22 cellular contexts compared by ENCODE assay signal in the genomic region with DNA sequence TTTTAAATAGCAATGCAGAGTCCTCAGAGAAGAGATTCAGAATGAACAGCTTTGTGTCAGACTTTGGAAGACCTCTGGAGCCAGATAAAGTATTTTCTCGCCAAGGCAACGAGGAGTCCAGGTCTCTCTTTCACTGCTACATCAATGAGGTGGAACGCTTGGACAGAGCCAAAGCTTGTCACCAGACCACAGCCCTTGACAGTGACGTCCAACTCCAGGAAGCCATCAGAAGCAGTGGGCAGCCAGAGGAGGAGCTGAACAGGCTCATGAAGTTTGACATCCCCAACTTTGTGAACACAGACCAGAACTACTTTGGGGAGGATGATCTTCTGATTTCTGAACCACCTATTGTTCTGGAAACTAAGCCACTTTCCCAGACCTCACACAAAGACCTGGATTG. TPM values are rescaled to one million over a fixed set of nuclear protein-coding genes. Genes with fewer than 3 reads are reported as not detected.
DNase-seq lines count a peak whose midpoint lies in the region; ATAC-seq lines count a peak whose summit lies in the region.
"Had no signal": no experiment of that assay in that cellular context is flagged by ENCODE, and none has a peak within 500 bp of the region (broad histone marks: within the 10 kb centered on the region; RNA-seq: fewer than 3 reads in every experiment).

No MANE protein-coding gene starts in this region.

- no peaks in the 10 kb centered on the region for H3K9me3 Mint-ChIP-seq in activated CD4-positive, alpha-beta T cell treated with anti-CD3 and anti-CD28 coated beads for 36 hours (ENCODE audit: low read depth)
- H3K9me3 Mint-ChIP-seq: CD8-positive, alpha-beta memory T cell had no signal

- no peak overlapping the region for H3K4me3 ChIP-seq in right cardiac atrium (ENCODE audit: low read length)
- H3K4me3 ChIP-seq in aorta (ENCODE audit: low read length in 2 of 2), result no peak overlapping the region
- H3K4me3 ChIP-seq: A549; BLaER1 treated with 17β-estradiol and CSF1 and Interleukin-3, amounts not matched to agents 10 nM and 100 nM; GM23248; HAP-1 had no signal

- DNase-seq in right cardiac atrium (peak in 2 of 3 donors; percentile 14 to 67), Right ventricle myocardium inferior (ENCODE audit: missing footprints) (no peak), left kidney (ENCODE audit: low read depth, low spot score) (peak; percentile 18), sciatic nerve (ENCODE audit: low spot score) (no peak), aorta (no peak)
- DNase-seq in activated CD4-positive, alpha-beta T cell treated with anti-CD3 and anti-CD28 coated beads for 36 hours, result no peak
- DNase-seq in activated effector memory CD4-positive, alpha-beta T cell treated with Interleukin-2 at 50 U/mL for 16 hours, result no peak
- DNase-seq: 8988T; ACHN; AML-193; BE2C; CD4-positive, alpha-beta T cell; CD8-positive, alpha-beta memory T cell; DMS 273 treated with DMSO at 0.1 percent for 48 hours; DND-41; GM23248; HFFc6 had no signal

- POLR2A ChIA-PET in activated CD4-positive, alpha-beta T cell treated with anti-CD3 and anti-CD28 coated beads for 36 hours (lab: Charles Lee), result no interaction called here

- CTCF ChIA-PET in activated CD4-positive, alpha-beta T cell treated with anti-CD3 and anti-CD28 coated beads for 36 hours (lab: Charles Lee), result no interaction called here

- ATAC-seq in right cardiac atrium (peak; percentile 42 to 75), Right ventricle myocardium inferior (no peak), sciatic nerve (peak; percentile 94), aorta (ENCODE audit: low FRiP score) (peak; percentile 47), GM21786 (IDR thresholded peaks at IDR 0.05; ENCODE audit: unreplicated experiment) (no peak)
- ATAC-seq in activated CD4-positive, alpha-beta T cell treated with anti-CD3 and anti-CD28 coated beads for 36 hours, result no peak
- ATAC-seq: A549 had no signal

- H3K27ac ChIP-seq in right cardiac atrium (ENCODE audit: low read length), result no peak overlapping the region
- H3K27ac ChIP-seq in aorta (ENCODE audit: low read depth in 1 of 2, low read length in 2 of 2), result peak overlapping the region; percentile 49 to 82
- H3K27ac ChIP-seq: A549; BLaER1 treated with 17β-estradiol and CSF1 and Interleukin-3, amounts not matched to agents 10 nM and 100 nM; GM23248 had no signal

- peaks cover 9% of the 10 kb centered on the region for H3K27me3 Mint-ChIP-seq in activated CD4-positive, alpha-beta T cell treated with anti-CD3 and anti-CD28 coated beads for 36 hours

- H3K4me3 Mint-ChIP-seq in activated CD4-positive, alpha-beta T cell treated with anti-CD3 and anti-CD28 coated beads for 36 hours, result no peak overlapping the region
- H3K4me3 Mint-ChIP-seq: CD14-positive monocyte; CD4-positive, alpha-beta T cell; CD8-positive, alpha-beta memory T cell; HFFc6 had no signal

- H3K36me3 ChIP-seq in aorta (ENCODE audit: control insufficient read depth in 1 of 2, insufficient read depth in 2 of 2, low read length in 1 of 2), result peaks cover 0 to 3% of the 10 kb centered on the region in 2 donors
- H3K36me3 ChIP-seq: BE2C; BLaER1 treated with 17β-estradiol and CSF1 and Interleukin-3, amounts not matched to agents 10 nM and 100 nM; HAP-1 had no signal

- no peaks in the 10 kb centered on the region for H3K4me1 Mint-ChIP-seq in activated CD4-positive, alpha-beta T cell treated with anti-CD3 and anti-CD28 coated beads for 36 hours
- H3K4me1 Mint-ChIP-seq: CD14-positive monocyte; CD8-positive, alpha-beta memory T cell had no signal

- WGBS in right cardiac atrium, result 40% methylated on average over 4 of the region's 4 CpGs
- WGBS in aorta, 2 donors, result 24% methylated on average over 4 of the region's 4 CpGs

- H3K9me3 ChIP-seq in right cardiac atrium (ENCODE audit: control insufficient read depth, low read length) (no peaks in the 10 kb centered on the region), aorta (ENCODE audit: control insufficient read depth, low read length) (no peaks in the 10 kb centered on the region)
- H3K9me3 ChIP-seq: A549; BE2C; BLaER1 treated with 17β-estradiol and CSF1 and Interleukin-3, amounts not matched to agents 10 nM and 100 nM had no signal

- intact Hi-C loops in right cardiac atrium (cut with DNase I) (no loop called here), Right ventricle myocardium inferior (cut with DNase I) (no loop called here), sciatic nerve (cut with DNase I) (no loop called here), aorta (cut with DNase I) (no loop called here)
- intact Hi-C loops in activated CD4-positive, alpha-beta T cell treated with anti-CD3 and anti-CD28 coated beads for 36 hours (cut with DNase I, micrococcal nuclease), result no loop called here

- H3K27ac Mint-ChIP-seq in activated CD4-positive, alpha-beta T cell treated with anti-CD3 and anti-CD28 coated beads for 36 hours, result no peak overlapping the region
- H3K27ac Mint-ChIP-seq: CD14-positive monocyte; CD4-positive, alpha-beta T cell; CD8-positive, alpha-beta memory T cell; HFFc6 had no signal

- no peaks in the 10 kb centered on the region for H3K36me3 Mint-ChIP-seq in activated CD4-positive, alpha-beta T cell treated with anti-CD3 and anti-CD28 coated beads for 36 hours (ENCODE audit: low read depth)
- H3K36me3 Mint-ChIP-seq: CD14-positive monocyte; CD8-positive, alpha-beta memory T cell had no signal

- H3K27me3 ChIP-seq in right cardiac atrium (ENCODE audit: control insufficient read depth, insufficient read depth), result no peaks in the 10 kb centered on the region
- H3K27me3 ChIP-seq in aorta (ENCODE audit: control insufficient read depth in 1 of 2, insufficient read depth in 2 of 2, low read length in 1 of 2), result no peaks in the 10 kb centered on the region
- H3K27me3 ChIP-seq: BE2C; BLaER1 treated with 17β-estradiol and CSF1 and Interleukin-3, amounts not matched to agents 10 nM and 100 nM had no signal

- H3K4me1 ChIP-seq in right cardiac atrium (ENCODE audit: control insufficient read depth, insufficient read depth, low read length) (no peaks in the 10 kb centered on the region), aorta (ENCODE audit: control insufficient read depth in 1 of 2, insufficient read depth in 2 of 2, low read length in 2 of 2) (peaks cover 4 to 10% of the 10 kb centered on the region in 2 donors)
- H3K4me1 ChIP-seq: A549, BE2C had no signal

RNA-seq across cellular contexts. Expression of a gene that starts 55.5 kb away (rescaled TPM):
- total RNA-seq in right cardiac atrium, result 1 to 10 TPM in 2 of 4 donors, under 1 TPM in 2; 0.37 to 1.4 (median 0.92) TPM
- polyA plus RNA-seq in right cardiac atrium, result 0.63 TPM
- total RNA-seq in Right ventricle myocardium inferior, result not detected
- 10.3 TPM for total RNA-seq in sciatic nerve
- total RNA-seq in aorta, result 10 to 100 TPM; 65.1 to 74.4 TPM
- polyA plus RNA-seq in aorta, result 10 to 100 TPM; 57.5 to 90.8 TPM
- not detected for total RNA-seq in activated CD4-positive, alpha-beta T cell treated with anti-CD3 and anti-CD28 coated beads for 36 hours
- total RNA-seq: CD4-positive, alpha-beta T cell; CD8-positive, alpha-beta memory T cell had no signal
- polyA plus RNA-seq: CD14-positive monocyte; CD8-positive, alpha-beta memory T cell had no signal

Comparison
In these comparisons a context has a peak if more than half of its experiments do, and no peak if none do; other contexts are left out.
1. ATAC-seq: peak in right cardiac atrium (2 of 2), sciatic nerve (single experiment) and aorta (single experiment); none in Right ventricle myocardium inferior (single experiment), GM21786 (single experiment) and activated CD4-positive, alpha-beta T cell treated with anti-CD3 and anti-CD28 coated beads for 36 hours (single experiment).
2. DNase-seq: peak in right cardiac atrium (2 of 3) and left kidney (single experiment); none in Right ventricle myocardium inferior (single experiment), sciatic nerve (single experiment), aorta (0 of 2), activated CD4-positive, alpha-beta T cell treated with anti-CD3 and anti-CD28 coated beads for 36 hours (single experiment) and activated effector memory CD4-positive, alpha-beta T cell treated with Interleukin-2 at 50 U/mL for 16 hours (single experiment).